In the genomic region with DNA sequence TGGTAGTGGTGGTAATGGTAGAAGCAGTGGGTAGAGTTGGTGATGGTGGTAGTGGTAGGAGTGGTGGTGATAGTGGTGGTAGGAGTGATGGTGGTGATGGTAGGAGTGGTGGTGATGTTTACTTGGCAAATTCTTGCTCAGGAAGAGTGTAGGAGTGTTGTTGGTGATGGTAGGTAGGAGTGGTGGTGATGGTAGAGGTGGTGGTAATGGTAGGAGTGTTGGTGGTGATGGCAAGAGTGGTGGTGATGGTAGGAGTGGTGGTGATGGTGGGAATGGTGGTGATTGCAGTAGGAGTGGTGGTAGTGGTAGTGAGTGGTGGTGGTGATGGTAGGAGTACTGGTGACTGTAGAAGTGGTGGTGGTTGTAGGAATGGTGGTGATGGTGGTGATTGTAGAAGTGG, we compare ENCODE assay signal across 1 cellular context.
TF ChIP-seq lines count a peak whose summit lies in the region.

No MANE protein-coding gene starts in this region.

TF ChIP-seq in IMR-90, 13 proteins besides CTCF, POLR2A, EP300 and RAD21:
- no peak for TF ChIP-seq MAFK (IDR thresholded peaks at IDR 0.05; ENCODE audit: low read depth, low read length)
TF ChIP-seq in IMR-90: peak in this region for 0.
